ENCODE assay signal across 1 cellular context in genomic region chr12:121202407-121203355, GRCh38.
TF ChIP-seq lines count a peak whose summit lies in the region.

No MANE protein-coding gene starts in this region.

TF ChIP-seq in K562, 482 proteins besides CTCF, POLR2A, EP300 and RAD21 (continued from another document and continues in another):
- no peak for TF ChIP-seq ZNF277 (CRISPR knock-in tag; IDR thresholded peaks at IDR 0.05; ENCODE audit: borderline replicate concordance)
- TF ChIP-seq, protein P1, sequence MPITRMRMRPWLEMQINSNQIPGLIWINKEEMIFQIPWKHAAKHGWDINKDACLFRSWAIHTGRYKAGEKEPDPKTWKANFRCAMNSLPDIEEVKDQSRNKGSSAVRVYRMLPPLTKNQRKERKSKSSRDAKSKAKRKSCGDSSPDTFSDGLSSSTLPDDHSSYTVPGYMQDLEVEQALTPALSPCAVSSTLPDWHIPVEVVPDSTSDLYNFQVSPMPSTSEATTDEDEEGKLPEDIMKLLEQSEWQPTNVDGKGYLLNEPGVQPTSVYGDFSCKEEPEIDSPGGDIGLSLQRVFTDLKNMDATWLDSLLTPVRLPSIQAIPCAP (CRISPR knock-in tag; IDR thresholded peaks at IDR 0.05; ENCODE audit: borderline replicate concordance), result no peak
- TF ChIP-seq ELF2 (CRISPR knock-in tag; IDR thresholded peaks at IDR 0.05), result no peak
- TF ChIP-seq FOSL1 (tag; conservative IDR thresholded peaks at IDR 0.05), result peak; percentile 65
- TF ChIP-seq PKNOX1 (IDR thresholded peaks at IDR 0.05), result peak; percentile 50
- peak; percentile 77 for TF ChIP-seq TCF3 (CRISPR knock-in tag; IDR thresholded peaks at IDR 0.05)
- no peak for TF ChIP-seq IRF9 (tag; IDR thresholded peaks at IDR 0.05)
- TF ChIP-seq L3MBTL2 (IDR thresholded peaks at IDR 0.05), result 0 out of 2 replicates have a peak, but pooled peaks have one; percentile 16
- TF ChIP-seq SMARCC2 (IDR thresholded peaks at IDR 0.05; ENCODE audit: low read depth), result peak; percentile 90
- TF ChIP-seq SMC3 (conservative IDR thresholded peaks at IDR 0.05; ENCODE audit: insufficient read depth, low read depth, low read length), result no peak
- TF ChIP-seq CBX3 (IDR thresholded peaks at IDR 0.05; ENCODE audit: borderline replicate concordance in 1 of 2, low read length in 2 of 2), result no peak
- TF ChIP-seq THRA (IDR thresholded peaks at IDR 0.05), result peak; percentile 43; the same call in 1 of the 2 replicates
- peak; percentile 91; the same call in 1 of the 2 replicates for TF ChIP-seq SMARCA5 (IDR thresholded peaks at IDR 0.05)
- 0 out of 2 replicates have a peak, but pooled peaks have one; percentile 11 for TF ChIP-seq ESRRA (IDR thresholded peaks at IDR 0.05; ENCODE audit: borderline replicate concordance, low read depth)
- TF ChIP-seq, protein P2, sequence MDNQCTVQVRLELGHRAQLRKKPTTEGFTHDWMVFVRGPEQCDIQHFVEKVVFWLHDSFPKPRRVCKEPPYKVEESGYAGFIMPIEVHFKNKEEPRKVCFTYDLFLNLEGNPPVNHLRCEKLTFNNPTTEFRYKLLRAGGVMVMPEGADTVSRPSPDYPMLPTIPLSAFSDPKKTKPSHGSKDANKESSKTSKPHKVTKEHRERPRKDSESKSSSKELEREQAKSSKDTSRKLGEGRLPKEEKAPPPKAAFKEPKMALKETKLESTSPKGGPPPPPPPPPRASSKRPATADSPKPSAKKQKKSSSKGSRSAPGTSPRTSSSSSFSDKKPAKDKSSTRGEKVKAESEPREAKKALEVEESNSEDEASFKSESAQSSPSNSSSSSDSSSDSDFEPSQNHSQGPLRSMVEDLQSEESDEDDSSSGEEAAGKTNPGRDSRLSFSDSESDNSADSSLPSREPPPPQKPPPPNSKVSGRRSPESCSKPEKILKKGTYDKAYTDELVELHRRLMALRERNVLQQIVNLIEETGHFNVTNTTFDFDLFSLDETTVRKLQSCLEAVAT (IDR thresholded peaks at IDR 0.05), result peak in 1 of 2 experiments; percentile 55; a peak in 1 of 4 replicates
- no peak for TF ChIP-seq ZSCAN29 (IDR thresholded peaks at IDR 0.05)
- TF ChIP-seq NR2F6 (CRISPR knock-in tag; IDR thresholded peaks at IDR 0.05), result no peak
- TF ChIP-seq GTF2A2 (tag; IDR thresholded peaks at IDR 0.05), result no peak
- no peak for TF ChIP-seq MECOM (CRISPR knock-in tag; IDR thresholded peaks at IDR 0.05)
- TF ChIP-seq TFAM (CRISPR knock-in tag; conservative IDR thresholded peaks at IDR 0.05), result no peak
- TF ChIP-seq, protein P3, sequence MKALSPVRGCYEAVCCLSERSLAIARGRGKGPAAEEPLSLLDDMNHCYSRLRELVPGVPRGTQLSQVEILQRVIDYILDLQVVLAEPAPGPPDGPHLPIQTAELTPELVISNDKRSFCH (CRISPR knock-in tag; IDR thresholded peaks at IDR 0.05), result no peak
- TF ChIP-seq, protein P3 (tag; IDR thresholded peaks at IDR 0.05), result no peak
- 0 out of 2 replicates have a peak, but pooled peaks have one; percentile 18 for TF ChIP-seq NR2C1 (IDR thresholded peaks at IDR 0.05)
- no peak for TF ChIP-seq NR2C1 (tag; IDR thresholded peaks at IDR 0.05)
- TF ChIP-seq TEAD4 (IDR thresholded peaks at IDR 0.05; ENCODE audit: low read length), result peak; percentile 82
- no peak for TF ChIP-seq TEAD4 (CRISPR knock-in tag; IDR thresholded peaks at IDR 0.05; ENCODE audit: borderline replicate concordance)
- no peak for TF ChIP-seq ELK3 (CRISPR knock-in tag; IDR thresholded peaks at IDR 0.05)
- TF ChIP-seq ZNF197 (CRISPR knock-in tag; IDR thresholded peaks at IDR 0.05; ENCODE audit: low read depth), result no peak
- no peak for TF ChIP-seq ZNF707 (CRISPR knock-in tag; conservative IDR thresholded peaks at IDR 0.05)
- TF ChIP-seq SNRNP70 (optimal IDR thresholded peaks at IDR 0.05; ENCODE audit: low read depth, low read length), result no peak
- no peak for TF ChIP-seq ZNF146 (CRISPR knock-in tag; IDR thresholded peaks at IDR 0.05; ENCODE audit: unreplicated experiment)
- peak; percentile 27; the same call in 1 of the 2 replicates for TF ChIP-seq CEBPG (CRISPR knock-in tag; IDR thresholded peaks at IDR 0.05)
- peak; percentile 60 to 73; a peak in 3 of 4 replicates for TF ChIP-seq CEBPG (tag; conservative IDR thresholded peaks at IDR 0.05 in 1 of 2, IDR thresholded peaks at IDR 0.05 in 1 of 2)
- no peak for TF ChIP-seq POLR2H (tag; IDR thresholded peaks at IDR 0.05; ENCODE audit: low read depth)
- no peak for TF ChIP-seq TAF9B (IDR thresholded peaks at IDR 0.05; ENCODE audit: partially characterized antibody)
- TF ChIP-seq CHD4 (IDR thresholded peaks at IDR 0.05; ENCODE audit: insufficient read depth, insufficient replicate concordance, low read depth, low read length, poor library complexity, severe bottlenecking), result no peak
- no peak for TF ChIP-seq REST (CRISPR knock-in tag; IDR thresholded peaks at IDR 0.05; ENCODE audit: low read depth)
- TF ChIP-seq RUNX1 (IDR thresholded peaks at IDR 0.05; ENCODE audit: low read depth), result no peak
- TF ChIP-seq MTF1 (CRISPR knock-in tag; IDR thresholded peaks at IDR 0.05; ENCODE audit: borderline replicate concordance), result no peak
- TF ChIP-seq, protein P4, sequence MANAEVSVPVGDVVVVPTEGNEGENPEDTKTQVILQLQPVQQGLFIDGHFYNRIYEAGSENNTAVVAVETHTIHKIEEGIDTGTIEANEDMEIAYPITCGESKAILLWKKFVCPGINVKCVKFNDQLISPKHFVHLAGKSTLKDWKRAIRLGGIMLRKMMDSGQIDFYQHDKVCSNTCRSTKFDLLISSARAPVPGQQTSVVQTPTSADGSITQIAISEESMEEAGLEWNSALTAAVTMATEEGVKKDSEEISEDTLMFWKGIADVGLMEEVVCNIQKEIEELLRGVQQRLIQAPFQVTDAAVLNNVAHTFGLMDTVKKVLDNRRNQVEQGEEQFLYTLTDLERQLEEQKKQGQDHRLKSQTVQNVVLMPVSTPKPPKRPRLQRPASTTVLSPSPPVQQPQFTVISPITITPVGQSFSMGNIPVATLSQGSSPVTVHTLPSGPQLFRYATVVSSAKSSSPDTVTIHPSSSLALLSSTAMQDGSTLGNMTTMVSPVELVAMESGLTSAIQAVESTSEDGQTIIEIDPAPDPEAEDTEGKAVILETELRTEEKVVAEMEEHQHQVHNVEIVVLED (CRISPR knock-in tag; IDR thresholded peaks at IDR 0.05), result 0 out of 2 replicates have a peak, but pooled peaks have one; percentile 3
- no peak for TF ChIP-seq OTX1 (CRISPR knock-in tag; IDR thresholded peaks at IDR 0.05)
- TF ChIP-seq POLR3A (IDR thresholded peaks at IDR 0.05; ENCODE audit: borderline replicate concordance, extremely low read depth, insufficient read depth, insufficient read length), result no peak
- TF ChIP-seq, protein P5, sequence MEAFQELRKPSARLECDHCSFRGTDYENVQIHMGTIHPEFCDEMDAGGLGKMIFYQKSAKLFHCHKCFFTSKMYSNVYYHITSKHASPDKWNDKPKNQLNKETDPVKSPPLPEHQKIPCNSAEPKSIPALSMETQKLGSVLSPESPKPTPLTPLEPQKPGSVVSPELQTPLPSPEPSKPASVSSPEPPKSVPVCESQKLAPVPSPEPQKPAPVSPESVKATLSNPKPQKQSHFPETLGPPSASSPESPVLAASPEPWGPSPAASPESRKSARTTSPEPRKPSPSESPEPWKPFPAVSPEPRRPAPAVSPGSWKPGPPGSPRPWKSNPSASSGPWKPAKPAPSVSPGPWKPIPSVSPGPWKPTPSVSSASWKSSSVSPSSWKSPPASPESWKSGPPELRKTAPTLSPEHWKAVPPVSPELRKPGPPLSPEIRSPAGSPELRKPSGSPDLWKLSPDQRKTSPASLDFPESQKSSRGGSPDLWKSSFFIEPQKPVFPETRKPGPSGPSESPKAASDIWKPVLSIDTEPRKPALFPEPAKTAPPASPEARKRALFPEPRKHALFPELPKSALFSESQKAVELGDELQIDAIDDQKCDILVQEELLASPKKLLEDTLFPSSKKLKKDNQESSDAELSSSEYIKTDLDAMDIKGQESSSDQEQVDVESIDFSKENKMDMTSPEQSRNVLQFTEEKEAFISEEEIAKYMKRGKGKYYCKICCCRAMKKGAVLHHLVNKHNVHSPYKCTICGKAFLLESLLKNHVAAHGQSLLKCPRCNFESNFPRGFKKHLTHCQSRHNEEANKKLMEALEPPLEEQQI (IDR thresholded peaks at IDR 0.05), result peak; percentile 54; the same call in 1 of the 2 replicates
- TF ChIP-seq KLF16 (IDR thresholded peaks at IDR 0.05), result peak; percentile 51; the same call in 1 of the 2 replicates
- peak; percentile 85 for TF ChIP-seq CBFA2T3 (IDR thresholded peaks at IDR 0.05)
- TF ChIP-seq HSF4 (CRISPR knock-in tag; IDR thresholded peaks at IDR 0.05; ENCODE audit: borderline replicate concordance), result no peak
- no peak for TF ChIP-seq RFX7 (CRISPR knock-in tag; IDR thresholded peaks at IDR 0.05)
- TF ChIP-seq NR2C2 (CRISPR knock-in tag; IDR thresholded peaks at IDR 0.05), result no peak
- TF ChIP-seq NR2C2 (tag; IDR thresholded peaks at IDR 0.05), result no peak
- TF ChIP-seq, protein P6, sequence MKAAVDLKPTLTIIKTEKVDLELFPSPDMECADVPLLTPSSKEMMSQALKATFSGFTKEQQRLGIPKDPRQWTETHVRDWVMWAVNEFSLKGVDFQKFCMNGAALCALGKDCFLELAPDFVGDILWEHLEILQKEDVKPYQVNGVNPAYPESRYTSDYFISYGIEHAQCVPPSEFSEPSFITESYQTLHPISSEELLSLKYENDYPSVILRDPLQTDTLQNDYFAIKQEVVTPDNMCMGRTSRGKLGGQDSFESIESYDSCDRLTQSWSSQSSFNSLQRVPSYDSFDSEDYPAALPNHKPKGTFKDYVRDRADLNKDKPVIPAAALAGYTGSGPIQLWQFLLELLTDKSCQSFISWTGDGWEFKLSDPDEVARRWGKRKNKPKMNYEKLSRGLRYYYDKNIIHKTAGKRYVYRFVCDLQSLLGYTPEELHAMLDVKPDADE (conservative IDR thresholded peaks at IDR 0.05; ENCODE audit: control insufficient read depth, low read depth, low read length), result no peak
- TF ChIP-seq HMG20A (CRISPR knock-in tag; conservative IDR thresholded peaks at IDR 0.05), result no peak
